13 cellular contexts compared by ENCODE assay signal in the genomic region with DNA sequence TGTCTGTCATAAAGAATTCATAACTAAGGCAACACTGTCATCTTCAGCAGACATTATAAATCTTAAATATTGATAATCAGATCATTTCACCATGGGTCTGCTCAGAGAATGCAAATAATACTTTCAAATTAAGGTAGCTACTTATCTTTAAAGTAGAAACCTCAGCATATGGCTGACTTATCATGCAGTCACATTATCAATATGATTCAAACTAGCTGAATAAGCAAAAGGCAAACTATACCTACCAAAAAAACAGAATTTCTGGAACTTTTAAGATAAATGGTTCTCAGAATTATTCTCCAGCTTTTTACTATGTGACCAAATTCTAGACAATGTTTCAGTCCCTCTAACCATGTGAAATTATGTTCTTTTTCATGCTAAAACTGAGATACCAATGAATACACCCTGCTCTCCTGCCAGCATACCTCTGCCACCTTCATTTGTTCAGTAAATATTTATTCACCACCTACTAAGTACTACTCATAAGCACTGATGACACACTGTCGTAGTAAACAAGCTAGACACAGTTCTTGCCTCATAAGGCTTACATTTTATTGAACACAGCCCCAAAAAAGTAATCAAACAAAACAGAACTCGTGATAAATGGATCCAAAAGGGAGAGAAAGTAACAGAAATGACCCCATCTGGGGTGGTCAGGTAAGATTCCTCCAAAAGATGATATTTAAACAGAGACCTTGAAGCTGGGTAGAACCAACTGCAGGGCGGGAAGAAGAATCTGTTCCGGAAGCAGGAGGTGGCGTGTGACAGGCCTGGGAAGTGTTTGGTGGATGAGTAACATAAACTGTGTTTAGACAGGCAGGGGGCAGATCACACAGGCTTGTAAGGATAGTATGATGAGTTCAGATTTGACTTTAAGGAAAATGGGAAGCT. TPM values are rescaled to one million over a fixed set of nuclear protein-coding genes. Genes with fewer than 3 reads are reported as not detected.
DNase-seq lines count a peak whose midpoint lies in the region; ATAC-seq and TF ChIP-seq lines count a peak whose summit lies in the region.
"Had no signal": no experiment of that assay in that cellular context is flagged by ENCODE, and none has a peak within 500 bp of the region (broad histone marks: within the 10 kb centered on the region; RNA-seq: fewer than 3 reads in every experiment).

No MANE protein-coding gene starts in this region.

- peaks cover 0 to 31% of the 10 kb centered on the region in 2 donors for H3K4me1 ChIP-seq in right atrium auricular region

- no peak overlapping the region for H3K4me3 Mint-ChIP-seq in activated T-cell treated with anti-CD3 and anti-CD28 coated beads, Interleukin-2, amount 50 U/mL, for 72 hours
- H3K4me3 Mint-ChIP-seq: activated CD8-positive, alpha-beta memory T cell treated with anti-CD3 and anti-CD28 coated beads, Interleukin-2, amount 10 ng/mL, durations not matched to agents 7 days and 5 days had no signal

- in situ Hi-C loops in GM13976 (cut with MboI; ENCODE audit: low sequenced_read_pairs, unreplicated experiment): no loop called here

- no peak overlapping the region for H3K4me3 ChIP-seq in cardiac fibroblast (replicated peaks in 1 of 2; ENCODE audit: low read depth in 2 of 2, low read length in 2 of 2)
- no peak overlapping the region for H3K4me3 ChIP-seq in right atrium auricular region

- TF ChIP-seq CTCF in cardiac fibroblast (IDR thresholded peaks at IDR 0.05; ENCODE audit: low read depth, low read length) (peak; percentile 19), right atrium auricular region (IDR thresholded peaks at IDR 0.05) (no peak), GM13976 (IDR thresholded peaks at IDR 0.05; ENCODE audit: borderline replicate concordance, control extremely low read depth, extremely low read depth, insufficient read depth, missing control alignments) (no peak)

- no peaks in the 10 kb centered on the region for H3K9me3 Mint-ChIP-seq in activated T-cell treated with anti-CD3 and anti-CD28 coated beads, Interleukin-2, amount 50 U/mL, for 72 hours

- H3K27me3 ChIP-seq in right atrium auricular region: no peaks in the 10 kb centered on the region

- peak; percentile 46 to 67 for ATAC-seq in activated T-cell treated with anti-CD3 and anti-CD28 coated beads, Interleukin-2, amount 50 U/mL, for 72 hours (replicated peaks in 1 of 2)
- no peak for ATAC-seq in HG03354 (IDR thresholded peaks at IDR 0.05; ENCODE audit: poor library complexity, severe bottlenecking, unreplicated experiment)
- ATAC-seq: activated CD8-positive, alpha-beta memory T cell treated with anti-CD3 and anti-CD28 coated beads, Interleukin-2, amount 10 ng/mL, durations not matched to agents 7 days and 5 days had no signal

- no peak overlapping the region for H3K27ac Mint-ChIP-seq in activated T-cell treated with anti-CD3 and anti-CD28 coated beads, Interleukin-2, amount 50 U/mL, for 72 hours
- H3K27ac Mint-ChIP-seq: activated CD8-positive, alpha-beta memory T cell treated with anti-CD3 and anti-CD28 coated beads, Interleukin-2, amount 10 ng/mL, durations not matched to agents 7 days and 5 days had no signal

- DNase-seq in activated T-cell treated with anti-CD3 and anti-CD28 coated beads, Interleukin-2, amount 50 U/mL, for 72 hours: no peak
- no peak for DNase-seq in activated T-cell treated with anti-CD3 and anti-CD28 coated beads for 4 hours
- DNase-seq in cardiac fibroblast (ENCODE audit: low read depth in 2 of 2): peak; percentile 69 to 87
- no peak for DNase-seq in right atrium auricular region (ENCODE audit: low spot score)
- DNase-seq in activated CD8-positive, alpha-beta memory T cell treated with anti-CD3 and anti-CD28 coated beads, Interleukin-2, amount 50 U/mL, for 4 hours: no peak
- no peak for DNase-seq in DMS 273 (lab: John Stamatoyannopoulos, UW; ENCODE audit: unreplicated experiment)
- no peak for DNase-seq in GM13976 (ENCODE audit: low spot score)
- DNase-seq: 8988T; activated CD8-positive, alpha-beta memory T cell treated with anti-CD3 and anti-CD28 coated beads, Interleukin-2, amount 10 ng/mL, durations not matched to agents 7 days and 5 days; midbrain; NCI-H2029 treated with DMSO at 0.1 percent for 48 hours; SIG-M5 had no signal

- H3K27me3 Mint-ChIP-seq in activated T-cell treated with anti-CD3 and anti-CD28 coated beads, Interleukin-2, amount 50 U/mL, for 72 hours (ENCODE audit: low read depth): peaks cover 13% of the 10 kb centered on the region

- H3K27ac ChIP-seq in right atrium auricular region: peak overlapping the region; percentile 74 to 89

- no peaks in the 10 kb centered on the region for H3K9me3 ChIP-seq in right atrium auricular region

- H3K36me3 ChIP-seq in right atrium auricular region: no peaks in the 10 kb centered on the region

- no peaks in the 10 kb centered on the region for H3K4me1 Mint-ChIP-seq in activated T-cell treated with anti-CD3 and anti-CD28 coated beads, Interleukin-2, amount 50 U/mL, for 72 hours (ENCODE audit: low read depth)

- H3K36me3 Mint-ChIP-seq in activated T-cell treated with anti-CD3 and anti-CD28 coated beads, Interleukin-2, amount 50 U/mL, for 72 hours (ENCODE audit: insufficient read depth in 2 of 2): no peaks in the 10 kb centered on the region
- H3K36me3 Mint-ChIP-seq: activated CD8-positive, alpha-beta memory T cell treated with anti-CD3 and anti-CD28 coated beads, Interleukin-2, amount 10 ng/mL, durations not matched to agents 7 days and 5 days had no signal

RNA-seq across cellular contexts. Expression of gene SPIRE1, which starts 17.7 kb away (rescaled TPM):
- total RNA-seq in activated T-cell treated with anti-CD3 and anti-CD28 coated beads, Interleukin-2, amount 50 U/mL, for 72 hours: 1 to 10 TPM; 5.7 to 7.4 TPM
- total RNA-seq in right atrium auricular region: 10 to 100 TPM; 34.7 to 42.9 TPM

Comparison
In these comparisons a context has a peak if more than half of its experiments do, and no peak if none do; other contexts are left out.
1. DNase-seq: peak in cardiac fibroblast (2 of 2); none in activated T-cell treated with anti-CD3 and anti-CD28 coated beads, Interleukin-2, amount 50 U/mL, for 72 hours (0 of 2), activated T-cell treated with anti-CD3 and anti-CD28 coated beads for 4 hours (single experiment), right atrium auricular region (single experiment), activated CD8-positive, alpha-beta memory T cell treated with anti-CD3 and anti-CD28 coated beads, Interleukin-2, amount 50 U/mL, for 4 hours (single experiment), DMS 273 (single experiment) and GM13976 (single experiment).
2. RNA of gene SPIRE1, which starts 17.7 kb away (total RNA-seq): 34.7 to 42.9 TPM in right atrium auricular region; 5.7 to 7.4 TPM in activated T-cell treated with anti-CD3 and anti-CD28 coated beads, Interleukin-2, amount 50 U/mL, for 72 hours; every median in the first group is over 4 times any median in the second.